In the genomic region with DNA sequence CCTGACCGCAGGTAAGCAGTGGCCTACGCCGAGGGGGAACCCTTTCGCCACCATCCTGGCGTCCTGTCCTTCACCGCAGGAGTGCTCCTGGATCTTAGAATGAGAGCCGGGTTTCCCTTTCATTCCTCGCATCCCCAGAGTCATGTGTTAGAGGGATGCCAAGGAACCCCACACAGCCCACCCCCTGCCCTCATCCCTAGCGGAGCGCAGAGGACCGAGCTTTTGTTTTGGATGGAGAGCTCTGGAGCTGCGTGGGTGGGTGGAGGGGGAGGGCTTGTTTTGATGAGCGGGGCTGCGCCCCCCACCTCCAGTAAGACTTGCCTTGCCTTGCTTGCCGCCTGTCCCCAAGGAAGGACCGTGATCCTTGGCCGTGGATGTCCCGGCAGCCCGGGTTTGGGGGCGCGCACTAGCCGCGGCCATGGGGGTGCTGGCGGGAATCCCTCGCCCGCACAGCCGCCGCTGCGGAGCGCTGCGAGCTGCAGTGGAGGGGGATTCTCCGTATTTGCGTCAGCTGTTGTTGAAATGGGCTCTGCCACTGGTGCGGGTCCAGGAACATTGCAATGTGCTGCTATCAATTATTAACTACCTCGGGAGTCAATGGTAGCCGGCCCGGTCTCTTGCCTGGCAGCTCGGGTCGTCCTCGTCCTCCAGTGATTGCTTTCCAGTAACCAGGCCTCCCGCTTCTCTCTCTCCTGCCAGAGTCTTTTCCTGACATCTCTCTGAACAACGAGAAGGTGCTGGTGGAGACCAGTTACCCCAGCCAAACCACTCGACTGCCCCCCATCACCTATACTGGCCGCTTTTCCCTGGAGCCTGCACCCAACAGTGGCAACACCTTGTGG, we compare ENCODE assay signal across 1 cellular context.
TF ChIP-seq lines count a peak whose summit lies in the region.

No MANE protein-coding gene starts in this region.

TF ChIP-seq in K562, 482 proteins besides CTCF, POLR2A, EP300 and RAD21 (continued from another document and continues in another):
- TF ChIP-seq LARP7 (IDR thresholded peaks at IDR 0.05) (peak; percentile 12), ZSCAN29 (IDR thresholded peaks at IDR 0.05) (no peak), HDGF (IDR thresholded peaks at IDR 0.05) (no peak), BDP1 (IDR thresholded peaks at IDR 0.05; ENCODE audit: insufficient read depth, insufficient read length) (no peak), HLTF (IDR thresholded peaks at IDR 0.05) (no peak), RBM14 (IDR thresholded peaks at IDR 0.05; ENCODE audit: borderline replicate concordance, insufficient read depth, low read depth, low read length) (peak; percentile 98; the same call in 1 of the 2 replicates), BRCA1 (IDR thresholded peaks at IDR 0.05) (no peak), BRCA1 (CRISPR knock-in tag; IDR thresholded peaks at IDR 0.05) (peak; percentile 65; the same call in 1 of the 2 replicates), ARID1B (IDR thresholded peaks at IDR 0.05) (no peak), NCOA4 (IDR thresholded peaks at IDR 0.05; ENCODE audit: partially characterized antibody) (no peak), CHD2 (IDR thresholded peaks at IDR 0.05; ENCODE audit: low read depth, low read length) (no peak), C11orf30 (IDR thresholded peaks at IDR 0.05; ENCODE audit: low read depth) (no peak), ZNF77 (CRISPR knock-in tag; IDR thresholded peaks at IDR 0.05) (no peak), CXXC5 (CRISPR knock-in tag; IDR thresholded peaks at IDR 0.05) (no peak), XRCC5 (IDR thresholded peaks at IDR 0.05; ENCODE audit: low read depth, low read length) (no peak; the same call in 1 of the 2 replicates), NELFE (IDR thresholded peaks at IDR 0.05; ENCODE audit: insufficient read depth, insufficient read length) (no peak), CREB1 (IDR thresholded peaks at IDR 0.05) (peak; percentile 29; the same call in 1 of the 2 replicates), CREB1 (CRISPR knock-in tag; IDR thresholded peaks at IDR 0.05) (no peak; the same call in 1 of the 2 replicates), PHB2 (IDR thresholded peaks at IDR 0.05; ENCODE audit: low read depth) (no peak), U2AF2 (optimal IDR thresholded peaks at IDR 0.05; ENCODE audit: low read depth, low read length) (no peak), ZNF766 (CRISPR knock-in tag; conservative IDR thresholded peaks at IDR 0.05) (no peak), JUN (IDR thresholded peaks at IDR 0.05; ENCODE audit: borderline replicate concordance, low read depth, low read length) (no peak), JUN (CRISPR knock-in tag; IDR thresholded peaks at IDR 0.05; ENCODE audit: borderline replicate concordance) (no peak), HSF4 (CRISPR knock-in tag; IDR thresholded peaks at IDR 0.05; ENCODE audit: borderline replicate concordance) (no peak), GABPB2 (CRISPR knock-in tag; conservative IDR thresholded peaks at IDR 0.05) (no peak)
- TF ChIP-seq, protein P1, sequence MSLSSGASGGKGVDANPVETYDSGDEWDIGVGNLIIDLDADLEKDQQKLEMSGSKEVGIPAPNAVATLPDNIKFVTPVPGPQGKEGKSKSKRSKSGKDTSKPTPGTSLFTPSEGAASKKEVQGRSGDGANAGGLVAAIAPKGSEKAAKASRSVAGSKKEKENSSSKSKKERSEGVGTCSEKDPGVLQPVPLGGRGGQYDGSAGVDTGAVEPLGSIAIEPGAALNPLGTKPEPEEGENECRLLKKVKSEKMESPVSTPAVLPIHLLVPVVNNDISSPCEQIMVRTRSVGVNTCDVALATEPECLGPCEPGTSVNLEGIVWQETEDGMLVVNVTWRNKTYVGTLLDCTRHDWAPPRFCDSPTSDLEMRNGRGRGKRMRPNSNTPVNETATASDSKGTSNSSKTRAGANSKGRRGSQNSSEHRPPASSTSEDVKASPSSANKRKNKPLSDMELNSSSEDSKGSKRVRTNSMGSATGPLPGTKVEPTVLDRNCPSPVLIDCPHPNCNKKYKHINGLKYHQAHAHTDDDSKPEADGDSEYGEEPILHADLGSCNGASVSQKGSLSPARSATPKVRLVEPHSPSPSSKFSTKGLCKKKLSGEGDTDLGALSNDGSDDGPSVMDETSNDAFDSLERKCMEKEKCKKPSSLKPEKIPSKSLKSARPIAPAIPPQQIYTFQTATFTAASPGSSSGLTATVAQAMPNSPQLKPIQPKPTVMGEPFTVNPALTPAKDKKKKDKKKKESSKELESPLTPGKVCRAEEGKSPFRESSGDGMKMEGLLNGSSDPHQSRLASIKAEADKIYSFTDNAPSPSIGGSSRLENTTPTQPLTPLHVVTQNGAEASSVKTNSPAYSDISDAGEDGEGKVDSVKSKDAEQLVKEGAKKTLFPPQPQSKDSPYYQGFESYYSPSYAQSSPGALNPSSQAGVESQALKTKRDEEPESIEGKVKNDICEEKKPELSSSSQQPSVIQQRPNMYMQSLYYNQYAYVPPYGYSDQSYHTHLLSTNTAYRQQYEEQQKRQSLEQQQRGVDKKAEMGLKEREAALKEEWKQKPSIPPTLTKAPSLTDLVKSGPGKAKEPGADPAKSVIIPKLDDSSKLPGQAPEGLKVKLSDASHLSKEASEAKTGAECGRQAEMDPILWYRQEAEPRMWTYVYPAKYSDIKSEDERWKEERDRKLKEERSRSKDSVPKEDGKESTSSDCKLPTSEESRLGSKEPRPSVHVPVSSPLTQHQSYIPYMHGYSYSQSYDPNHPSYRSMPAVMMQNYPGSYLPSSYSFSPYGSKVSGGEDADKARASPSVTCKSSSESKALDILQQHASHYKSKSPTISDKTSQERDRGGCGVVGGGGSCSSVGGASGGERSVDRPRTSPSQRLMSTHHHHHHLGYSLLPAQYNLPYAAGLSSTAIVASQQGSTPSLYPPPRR (CRISPR knock-in tag; IDR thresholded peaks at IDR 0.05; ENCODE audit: borderline replicate concordance), result no peak
- TF ChIP-seq, protein P2, sequence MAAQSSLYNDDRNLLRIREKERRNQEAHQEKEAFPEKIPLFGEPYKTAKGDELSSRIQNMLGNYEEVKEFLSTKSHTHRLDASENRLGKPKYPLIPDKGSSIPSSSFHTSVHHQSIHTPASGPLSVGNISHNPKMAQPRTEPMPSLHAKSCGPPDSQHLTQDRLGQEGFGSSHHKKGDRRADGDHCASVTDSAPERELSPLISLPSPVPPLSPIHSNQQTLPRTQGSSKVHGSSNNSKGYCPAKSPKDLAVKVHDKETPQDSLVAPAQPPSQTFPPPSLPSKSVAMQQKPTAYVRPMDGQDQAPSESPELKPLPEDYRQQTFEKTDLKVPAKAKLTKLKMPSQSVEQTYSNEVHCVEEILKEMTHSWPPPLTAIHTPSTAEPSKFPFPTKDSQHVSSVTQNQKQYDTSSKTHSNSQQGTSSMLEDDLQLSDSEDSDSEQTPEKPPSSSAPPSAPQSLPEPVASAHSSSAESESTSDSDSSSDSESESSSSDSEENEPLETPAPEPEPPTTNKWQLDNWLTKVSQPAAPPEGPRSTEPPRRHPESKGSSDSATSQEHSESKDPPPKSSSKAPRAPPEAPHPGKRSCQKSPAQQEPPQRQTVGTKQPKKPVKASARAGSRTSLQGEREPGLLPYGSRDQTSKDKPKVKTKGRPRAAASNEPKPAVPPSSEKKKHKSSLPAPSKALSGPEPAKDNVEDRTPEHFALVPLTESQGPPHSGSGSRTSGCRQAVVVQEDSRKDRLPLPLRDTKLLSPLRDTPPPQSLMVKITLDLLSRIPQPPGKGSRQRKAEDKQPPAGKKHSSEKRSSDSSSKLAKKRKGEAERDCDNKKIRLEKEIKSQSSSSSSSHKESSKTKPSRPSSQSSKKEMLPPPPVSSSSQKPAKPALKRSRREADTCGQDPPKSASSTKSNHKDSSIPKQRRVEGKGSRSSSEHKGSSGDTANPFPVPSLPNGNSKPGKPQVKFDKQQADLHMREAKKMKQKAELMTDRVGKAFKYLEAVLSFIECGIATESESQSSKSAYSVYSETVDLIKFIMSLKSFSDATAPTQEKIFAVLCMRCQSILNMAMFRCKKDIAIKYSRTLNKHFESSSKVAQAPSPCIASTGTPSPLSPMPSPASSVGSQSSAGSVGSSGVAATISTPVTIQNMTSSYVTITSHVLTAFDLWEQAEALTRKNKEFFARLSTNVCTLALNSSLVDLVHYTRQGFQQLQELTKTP (IDR thresholded peaks at IDR 0.05; ENCODE audit: low read depth in 1 of 2, partially characterized antibody in 2 of 2), result peak in 1 of 2 experiments; percentile 73
- TF ChIP-seq, protein P3, sequence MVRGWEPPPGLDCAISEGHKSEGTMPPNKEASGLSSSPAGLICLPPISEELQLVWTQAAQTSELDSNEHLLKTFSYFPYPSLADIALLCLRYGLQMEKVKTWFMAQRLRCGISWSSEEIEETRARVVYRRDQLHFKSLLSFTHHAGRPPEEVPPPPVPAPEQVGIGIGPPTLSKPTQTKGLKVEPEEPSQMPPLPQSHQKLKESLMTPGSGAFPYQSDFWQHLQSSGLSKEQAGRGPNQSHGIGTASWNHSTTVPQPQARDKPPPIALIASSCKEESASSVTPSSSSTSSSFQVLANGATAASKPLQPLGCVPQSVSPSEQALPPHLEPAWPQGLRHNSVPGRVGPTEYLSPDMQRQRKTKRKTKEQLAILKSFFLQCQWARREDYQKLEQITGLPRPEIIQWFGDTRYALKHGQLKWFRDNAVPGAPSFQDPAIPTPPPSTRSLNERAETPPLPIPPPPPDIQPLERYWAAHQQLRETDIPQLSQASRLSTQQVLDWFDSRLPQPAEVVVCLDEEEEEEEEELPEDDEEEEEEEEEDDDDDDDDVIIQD (CRISPR knock-in tag; IDR thresholded peaks at IDR 0.05), result no peak
- TF ChIP-seq, protein P4, sequence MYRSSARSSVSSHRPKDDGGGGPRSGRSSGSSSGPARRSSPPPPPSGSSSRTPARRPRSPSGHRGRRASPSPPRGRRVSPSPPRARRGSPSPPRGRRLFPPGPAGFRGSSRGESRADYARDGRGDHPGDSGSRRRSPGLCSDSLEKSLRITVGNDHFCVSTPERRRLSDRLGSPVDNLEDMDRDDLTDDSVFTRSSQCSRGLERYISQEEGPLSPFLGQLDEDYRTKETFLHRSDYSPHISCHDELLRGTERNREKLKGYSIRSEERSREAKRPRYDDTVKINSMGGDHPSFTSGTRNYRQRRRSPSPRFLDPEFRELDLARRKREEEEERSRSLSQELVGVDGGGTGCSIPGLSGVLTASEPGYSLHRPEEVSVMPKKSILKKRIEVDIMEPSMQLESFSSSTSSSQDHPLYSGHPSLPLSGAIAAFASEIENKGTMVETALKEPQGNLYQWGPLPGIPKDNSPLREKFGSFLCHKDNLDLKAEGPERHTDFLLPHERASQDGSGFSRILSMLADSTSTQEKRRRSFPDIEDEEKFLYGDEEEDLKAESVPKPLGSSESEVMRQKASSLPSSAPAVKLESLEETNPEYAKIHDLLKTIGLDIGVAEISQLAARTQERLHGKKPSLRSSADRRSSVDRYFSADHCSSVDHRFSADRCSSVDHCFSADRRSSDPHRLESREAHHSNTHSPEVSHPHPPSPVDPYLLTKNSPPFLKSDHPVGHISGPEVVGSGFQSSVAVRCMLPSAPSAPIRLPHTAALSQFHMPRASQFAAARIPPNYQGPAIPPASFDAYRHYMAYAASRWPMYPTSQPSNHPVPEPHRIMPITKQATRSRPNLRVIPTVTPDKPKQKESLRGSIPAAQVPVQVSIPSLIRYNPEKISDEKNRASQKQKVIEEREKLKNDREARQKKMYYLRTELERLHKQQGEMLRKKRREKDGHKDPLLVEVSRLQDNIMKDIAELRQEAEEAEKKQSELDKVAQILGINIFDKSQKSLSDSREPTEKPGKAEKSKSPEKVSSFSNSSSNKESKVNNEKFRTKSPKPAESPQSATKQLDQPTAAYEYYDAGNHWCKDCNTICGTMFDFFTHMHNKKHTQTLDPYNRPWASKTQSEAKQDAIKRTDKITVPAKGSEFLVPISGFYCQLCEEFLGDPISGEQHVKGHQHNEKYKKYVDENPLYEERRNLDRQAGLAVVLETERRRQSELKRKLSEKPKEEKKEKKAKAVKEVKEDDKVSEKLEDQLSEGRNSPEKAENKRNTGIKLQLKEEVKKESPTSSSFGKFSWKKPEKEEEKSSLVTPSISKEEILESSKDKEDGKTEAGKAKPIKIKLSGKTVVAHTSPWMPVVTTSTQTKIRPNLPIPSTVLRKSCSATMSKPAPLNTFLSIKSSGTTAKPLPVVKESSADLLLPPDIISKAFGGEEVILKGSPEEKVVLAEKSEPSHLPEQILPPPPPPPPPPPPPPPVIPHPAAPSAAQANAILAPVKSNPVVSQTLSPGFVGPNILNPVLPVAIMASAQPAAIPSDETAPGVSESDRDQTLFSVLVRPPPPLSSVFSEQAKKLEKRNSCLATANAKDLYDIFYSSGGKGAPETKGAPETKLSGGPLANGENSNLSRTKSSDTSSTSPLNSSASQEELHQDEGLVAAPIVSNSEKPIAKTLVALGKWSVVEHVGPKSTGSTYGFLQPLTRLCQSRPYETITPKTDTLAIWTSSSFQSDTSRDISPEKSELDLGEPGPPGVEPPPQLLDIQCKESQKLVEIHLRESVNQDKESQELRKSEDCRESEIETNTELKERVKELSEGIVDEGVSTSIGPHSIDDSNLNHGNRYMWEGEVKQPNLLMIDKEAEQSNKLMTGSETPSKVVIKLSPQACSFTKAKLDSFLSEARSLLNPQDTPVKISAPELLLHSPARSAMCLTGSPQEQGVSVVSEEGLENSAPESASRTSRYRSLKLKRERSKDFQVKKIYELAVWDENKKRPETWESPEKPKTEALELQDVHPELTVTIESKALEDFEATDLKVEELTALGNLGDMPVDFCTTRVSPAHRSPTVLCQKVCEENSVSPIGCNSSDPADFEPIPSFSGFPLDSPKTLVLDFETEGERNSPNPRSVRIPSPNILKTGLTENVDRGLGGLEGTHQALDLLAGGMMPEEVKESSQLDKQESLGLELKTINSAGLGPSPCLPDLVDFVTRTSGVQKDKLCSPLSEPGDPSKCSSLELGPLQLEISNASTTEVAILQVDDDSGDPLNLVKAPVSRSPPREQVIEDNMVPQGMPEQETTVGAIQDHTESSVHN (IDR thresholded peaks at IDR 0.05; ENCODE audit: borderline replicate concordance in 1 of 2, low read depth in 1 of 2), result no peak
- TF ChIP-seq, protein P5, sequence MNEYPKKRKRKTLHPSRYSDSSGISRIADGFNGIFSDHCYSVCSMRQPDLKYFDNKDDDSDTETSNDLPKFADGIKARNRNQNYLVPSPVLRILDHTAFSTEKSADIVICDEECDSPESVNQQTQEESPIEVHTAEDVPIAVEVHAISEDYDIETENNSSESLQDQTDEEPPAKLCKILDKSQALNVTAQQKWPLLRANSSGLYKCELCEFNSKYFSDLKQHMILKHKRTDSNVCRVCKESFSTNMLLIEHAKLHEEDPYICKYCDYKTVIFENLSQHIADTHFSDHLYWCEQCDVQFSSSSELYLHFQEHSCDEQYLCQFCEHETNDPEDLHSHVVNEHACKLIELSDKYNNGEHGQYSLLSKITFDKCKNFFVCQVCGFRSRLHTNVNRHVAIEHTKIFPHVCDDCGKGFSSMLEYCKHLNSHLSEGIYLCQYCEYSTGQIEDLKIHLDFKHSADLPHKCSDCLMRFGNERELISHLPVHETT (CRISPR knock-in tag; conservative IDR thresholded peaks at IDR 0.05 in 1 of 2, IDR thresholded peaks at IDR 0.05 in 1 of 2), result no peak
- TF ChIP-seq, protein P6, sequence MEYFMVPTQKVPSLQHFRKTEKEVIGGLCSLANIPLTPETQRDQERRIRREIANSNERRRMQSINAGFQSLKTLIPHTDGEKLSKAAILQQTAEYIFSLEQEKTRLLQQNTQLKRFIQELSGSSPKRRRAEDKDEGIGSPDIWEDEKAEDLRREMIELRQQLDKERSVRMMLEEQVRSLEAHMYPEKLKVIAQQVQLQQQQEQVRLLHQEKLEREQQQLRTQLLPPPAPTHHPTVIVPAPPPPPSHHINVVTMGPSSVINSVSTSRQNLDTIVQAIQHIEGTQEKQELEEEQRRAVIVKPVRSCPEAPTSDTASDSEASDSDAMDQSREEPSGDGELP (CRISPR knock-in tag; IDR thresholded peaks at IDR 0.05; ENCODE audit: borderline replicate concordance), result peak; percentile 37; the same call in 1 of the 2 replicates
